21 cellular contexts compared by ENCODE assay signal in genomic region chr10:126595160-126595559, GRCh38.
"Had no signal": no experiment of that assay in that cellular context is flagged by ENCODE, and none has a peak within 500 bp of the region (broad histone marks: within the 10 kb centered on the region; RNA-seq: fewer than 3 reads in every experiment).

No MANE protein-coding gene starts in this region.

- H3K9me3 ChIP-seq: esophagus muscularis mucosa, heart left ventricle, pancreas, right lobe of liver, suprapubic skin had no signal

- ATAC-seq: activated CD8-positive, alpha-beta T cell treated with anti-CD3 and anti-CD28 coated beads, Interleukin-2, amount 10 ng/mL, durations not matched to agents 7 days and 5 days; effector memory CD8-positive, alpha-beta T cell; gastrocnemius medialis; heart left ventricle; left colon; natural killer cell; pancreas; right lobe of liver had no signal

- H3K4me1 ChIP-seq: esophagus muscularis mucosa, gastrocnemius medialis, heart left ventricle, pancreas, right lobe of liver, suprapubic skin had no signal

- H3K27me3 ChIP-seq: brain microvascular endothelial cell, gastrocnemius medialis, pancreas, right lobe of liver, suprapubic skin had no signal

- DNase-seq: activated CD4-positive, alpha-beta T cell treated with anti-CD3 and anti-CD28 coated beads for 1 hour; activated CD4-positive, alpha-beta T cell treated with anti-CD3 and anti-CD28 coated beads, Interleukin-2, amount 50 U/mL, for 1 hour; activated CD8-positive, alpha-beta T cell treated with anti-CD3 and anti-CD28 coated beads, Interleukin-2, amount 10 ng/mL, durations not matched to agents 7 days and 5 days; activated gamma-delta T cell treated with Interleukin-2 at 50 U/mL for 16 hours; activated T-cell treated with anti-CD3 and anti-CD28 coated beads, Interleukin-2, amount 50 U/mL, for 1 hour; aorta; brain microvascular endothelial cell; central memory CD4-positive, alpha-beta T cell; effector memory CD8-positive, alpha-beta T cell; gastrocnemius medialis; heart left ventricle; islet precursor cell; left colon; natural killer cell; pancreas; right lobe of liver; stimulated activated CD4-positive, alpha-beta T cell treated with anti-CD3 and anti-CD28 coated beads, Interleukin-1b, Interleukin-23, amount 100 ng/mL, for 48 hours; T-helper 1 cell had no signal

- H3K36me3 ChIP-seq: brain microvascular endothelial cell, esophagus muscularis mucosa, gastrocnemius medialis, heart left ventricle, pancreas, right lobe of liver, suprapubic skin had no signal

- H3K4me3 ChIP-seq: esophagus muscularis mucosa, gastrocnemius medialis, heart left ventricle, pancreas, right lobe of liver, skin epidermis, suprapubic skin had no signal

- H3K27ac ChIP-seq: brain microvascular endothelial cell, esophagus muscularis mucosa, gastrocnemius medialis, heart left ventricle, pancreas, right lobe of liver, skin epidermis, suprapubic skin had no signal
